1 cellular context compared by ENCODE assay signal in genomic region chr1:209809601-209810000, GRCh38.
TF ChIP-seq lines count a peak whose summit lies in the region.

No MANE protein-coding gene starts in this region.

TF ChIP-seq in GM23338, 12 proteins besides CTCF, POLR2A, EP300 and RAD21 (continued from another document):
- TF ChIP-seq ZNF462 (CRISPR knock-in tag; IDR thresholded peaks at IDR 0.05) (no peak), NANOG (IDR thresholded peaks at IDR 0.05; ENCODE audit: borderline replicate concordance) (no peak), POLR2AphosphoS5 (IDR thresholded peaks at IDR 0.05; ENCODE audit: low read depth) (no peak), ZNF114 (CRISPR knock-in tag; IDR thresholded peaks at IDR 0.05) (no peak), EZH2phosphoT487 (IDR thresholded peaks at IDR 0.05; ENCODE audit: unreplicated experiment) (no peak), STAT1 (IDR thresholded peaks at IDR 0.05; ENCODE audit: unreplicated experiment) (no peak), ZNF331 (CRISPR knock-in tag; IDR thresholded peaks at IDR 0.05; ENCODE audit: low read depth) (no peak), CREB1 (CRISPR knock-in tag; IDR thresholded peaks at IDR 0.05; ENCODE audit: low read depth) (no peak), JUNB (IDR thresholded peaks at IDR 0.05; ENCODE audit: unreplicated experiment) (no peak)
